Comparison of ENCODE assay signal across 23 cellular contexts in the genomic region with DNA sequence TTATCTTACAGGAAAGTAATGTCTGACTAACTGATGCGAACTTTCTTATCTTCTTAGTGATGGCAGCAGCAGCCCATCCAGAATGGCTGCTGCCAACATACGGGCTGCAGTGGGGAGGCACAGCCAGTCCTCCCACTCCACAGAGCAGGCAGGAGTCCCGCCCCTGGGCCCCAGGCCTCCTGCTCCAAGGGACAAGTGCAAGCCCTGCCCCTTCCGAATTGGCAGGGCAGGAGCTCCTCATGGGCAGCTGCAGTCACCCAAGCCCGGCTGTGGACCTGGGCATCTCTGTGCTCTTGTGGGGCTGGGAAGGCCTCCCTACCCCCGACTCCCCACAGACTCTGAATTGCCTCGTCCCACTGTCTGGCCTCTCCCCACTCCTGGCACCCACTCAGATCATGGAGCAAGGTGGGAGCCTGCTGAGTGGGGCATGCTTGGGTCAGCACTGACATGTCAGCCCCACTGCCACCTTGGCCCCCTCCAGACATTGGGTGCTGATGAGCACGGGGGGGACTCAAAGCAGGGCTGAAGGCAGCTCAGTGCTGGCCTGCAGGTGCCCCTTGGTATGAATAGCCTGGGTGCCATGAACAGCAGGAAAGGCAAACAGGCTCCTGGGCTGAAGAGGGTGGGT.
"Had no signal": no experiment of that assay in that cellular context is flagged by ENCODE, and none has a peak within 500 bp of the region (broad histone marks: within the 10 kb centered on the region; RNA-seq: fewer than 3 reads in every experiment).

No MANE protein-coding gene starts in this region.

- H3K4me1 ChIP-seq: left ventricle myocardium inferior, lower lobe of right lung, prostate gland, right lobe of liver, uterus had no signal

- H3K9me3 Mint-ChIP-seq: memory B cell had no signal

- FAIRE-seq: endothelial cell of umbilical vein, kidney had no signal

- ATAC-seq: left cardiac atrium had no signal

- H3K36me3 Mint-ChIP-seq: immature natural killer cell; memory B cell; stimulated activated naive B cell treated with anti-CD40 and anti-IgM and Interleukin-4, amounts not matched to agents 10 μg/mL and 1 μg/mL and 100 μg/mL, for 72 hours had no signal

- H3K4me3 ChIP-seq: coronary artery, left ventricle myocardium inferior, lower lobe of right lung, ovary, prostate gland, right lobe of liver, uterus had no signal

- DNase-seq: effector CD4-positive, alpha-beta T cell; erythroblast; immature natural killer cell; kidney; left cardiac atrium; left ventricle myocardium inferior; lower lobe of right lung; midbrain; nucleus accumbens; ovary; retina; stimulated activated CD4-positive, alpha-beta T cell treated with anti-CD3 and anti-CD28 coated beads, Interleukin-4, amount 100 ng/mL, for 1 hour; stimulated activated CD8-positive, alpha-beta memory T cell treated with anti-CD3 and anti-CD28 coated beads, Interleukin-4, amount 100 ng/mL, for 48 hours; stimulated activated naive B cell treated with anti-CD40 and anti-IgM and Interleukin-4, amounts not matched to agents 10 μg/mL and 1 μg/mL and 100 μg/mL, for 72 hours; trophoblast cell; uterus had no signal

- H3K36me3 ChIP-seq: left ventricle myocardium inferior, lower lobe of right lung, ovary, prostate gland, right lobe of liver, uterus had no signal

- H3K27ac ChIP-seq: coronary artery, foreskin keratinocyte, left ventricle myocardium inferior, lower lobe of right lung, ovary, prostate gland, right lobe of liver, uterus had no signal

- H3K27me3 ChIP-seq: foreskin keratinocyte, ovary, right lobe of liver, uterus had no signal

- H3K27ac Mint-ChIP-seq: endodermal cell; memory B cell; stimulated activated naive B cell treated with anti-CD40 and anti-IgM and Interleukin-4, amounts not matched to agents 10 μg/mL and 1 μg/mL and 100 μg/mL, for 72 hours had no signal

- H3K4me3 Mint-ChIP-seq: endodermal cell; immature natural killer cell; memory B cell; stimulated activated naive B cell treated with anti-CD40 and anti-IgM and Interleukin-4, amounts not matched to agents 10 μg/mL and 1 μg/mL and 100 μg/mL, for 72 hours had no signal

- H3K4me1 Mint-ChIP-seq: endodermal cell, immature natural killer cell, memory B cell had no signal

- H3K9me3 ChIP-seq: lower lobe of right lung, ovary, prostate gland, right lobe of liver, uterus had no signal

- H3K27me3 Mint-ChIP-seq: memory B cell; stimulated activated naive B cell treated with anti-CD40 and anti-IgM and Interleukin-4, amounts not matched to agents 10 μg/mL and 1 μg/mL and 100 μg/mL, for 72 hours had no signal
